Comparison of ENCODE assay signal across 9 cellular contexts in the genomic region with DNA sequence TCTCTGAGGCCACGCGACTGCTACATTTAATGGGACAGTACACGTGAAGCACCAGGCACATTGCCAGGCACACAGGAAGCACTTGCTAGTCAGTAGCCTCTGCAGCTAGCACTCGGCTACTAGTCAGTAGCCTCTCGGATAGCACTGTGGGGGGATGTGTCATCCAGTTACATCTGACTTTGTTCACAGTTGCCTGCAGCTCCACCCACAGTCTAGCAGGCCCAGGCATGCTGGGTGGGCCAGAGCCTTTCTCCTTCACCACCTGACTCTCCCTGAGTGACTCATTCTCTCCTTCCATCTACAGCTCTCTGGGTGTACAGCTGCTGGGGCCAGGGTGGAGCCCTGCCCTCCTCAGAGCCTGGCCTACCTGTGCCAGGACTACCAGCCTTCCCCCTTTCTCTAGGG. TPM values are rescaled to one million over a fixed set of nuclear protein-coding genes. Genes with fewer than 3 reads are reported as not detected.
DNase-seq lines count a peak whose midpoint lies in the region; ATAC-seq and TF ChIP-seq lines count a peak whose summit lies in the region.
"Had no signal": no experiment of that assay in that cellular context is flagged by ENCODE, and none has a peak within 500 bp of the region (broad histone marks: within the 10 kb centered on the region; RNA-seq: fewer than 3 reads in every experiment).

No MANE protein-coding gene starts in this region.

- POLR2A ChIA-PET in HCT116 (lab: Charles Lee), result interaction anchor here (0.6 kb wide), 1 partner anchor 68 kb away, joined by 6 read pairs; the partner anchor contains the start of gene KDM4A

- TF ChIP-seq CTCF in HCT116 (IDR thresholded peaks at IDR 0.05 in 2 of 3, conservative IDR thresholded peaks at IDR 0.05 in 1 of 3; ENCODE audit: borderline replicate concordance in 1 of 3, insufficient read depth in 1 of 3, low read depth in 2 of 3, low read length in 2 of 3), result no peak

- ATAC-seq in HCT116, result peak; percentile 98
- ATAC-seq in GM21723 (IDR thresholded peaks at IDR 0.05; ENCODE audit: unreplicated experiment), result no peak

- RAD21 ChIA-PET in HCT116 (lab: Charles Lee; ENCODE audit: low non-redundant PET in 1 of 2, low total read pairs in 2 of 2, uncharacterized antibody in 2 of 2, unreplicated experiment in 2 of 2), result no interaction called here

- H3K27me3 ChIP-seq in HCT116 (ENCODE audit: insufficient read depth, low read length), result no peaks in the 10 kb centered on the region

- H3K9me3 ChIP-seq in HCT116 (ENCODE audit: control insufficient read depth in 1 of 2, insufficient read depth in 1 of 2, low read depth in 1 of 2, low read length in 2 of 2), result no peaks in the 10 kb centered on the region

- CTCF ChIA-PET in HCT116 (lab: Charles Lee), result interaction anchor here (1.0 to 1.1 kb wide), 2 partner anchors 9 to 53 kb away, joined by 3 to 4 read pairs; no protein-coding TSS in a partner anchor

- no peaks in the 10 kb centered on the region for H4K20me1 ChIP-seq in HCT116 (ENCODE audit: insufficient read depth)

- peak; percentile 95 for DNase-seq in DMS79 (lab: John Stamatoyannopoulos, UW)
- peak; percentile 93 for DNase-seq in HCT116 (ENCODE audit: low read depth, low spot score)
- DNase-seq in NCI-H226, result peak; percentile 97
- DNase-seq in activated T-helper 2 cell treated with anti-CD3 and anti-CD28 coated beads, Interferon-gamma antibody, Interleukin-2, Interleukin-4, amounts not matched to agents 10 μg/mL and 5 μg/mL and 100 μg/mL, durations not matched to agents 14 hours and 24 hours and 36 hours (ENCODE audit: low spot score), result peak; percentile 11
- DNase-seq in islet precursor cell, result peak; percentile 98
- DNase-seq in stimulated activated CD8-positive, alpha-beta memory T cell treated with anti-CD3 and anti-CD28 coated beads, Interleukin-4, amount 100 ng/mL, for 48 hours, result peak; percentile 71
- no peak for DNase-seq in NCI-H1092 treated with DMSO at 0.1 percent for 48 hours (lab: John Stamatoyannopoulos, UW)
- DNase-seq: natural killer cell had no signal

- no peaks in the 10 kb centered on the region for H3K36me3 Mint-ChIP-seq in activated T-helper 2 cell treated with anti-CD3 and anti-CD28 coated beads, Interferon-gamma antibody, Interleukin-2, Interleukin-4, amounts not matched to agents 10 μg/mL and 5 μg/mL and 100 μg/mL, durations not matched to agents 14 hours and 24 hours and 36 hours (ENCODE audit: low read depth)
- H3K36me3 Mint-ChIP-seq: natural killer cell had no signal

- no peak overlapping the region for H2AFZ ChIP-seq in HCT116 (ENCODE audit: low read depth, low read length, poor library complexity, severe bottlenecking)

- peak overlapping the region in 1 of 2 experiments; percentile 12; a peak in 1 of 4 replicates for H3K4me3 ChIP-seq in HCT116 (replicated peaks in 1 of 2; ENCODE audit: low read depth in 1 of 2, low read length in 2 of 2)

- intact Hi-C loops in HCT116 (cut with micrococcal nuclease), result loop anchor here (2.0 kb wide), 1 partner anchor 51 kb away; the partner anchor contains the start of gene PTPRF
- intact Hi-C loops in activated T-helper 2 cell treated with anti-CD3 and anti-CD28 coated beads, Interferon-gamma antibody, Interleukin-2, Interleukin-4, amounts not matched to agents 10 μg/mL and 5 μg/mL and 100 μg/mL, durations not matched to agents 14 hours and 24 hours and 36 hours (cut with micrococcal nuclease), result no loop called here

- no peak overlapping the region for H3K27ac Mint-ChIP-seq in activated T-helper 2 cell treated with anti-CD3 and anti-CD28 coated beads, Interferon-gamma antibody, Interleukin-2, Interleukin-4, amounts not matched to agents 10 μg/mL and 5 μg/mL and 100 μg/mL, durations not matched to agents 14 hours and 24 hours and 36 hours
- H3K27ac Mint-ChIP-seq: natural killer cell had no signal

- peak overlapping the region; percentile 92 for H3K27ac ChIP-seq in HCT116 (ENCODE audit: low read depth, low read length)

- TF ChIP-seq POLR2A in HCT116 (IDR thresholded peaks at IDR 0.05; ENCODE audit: borderline replicate concordance, extremely low read depth, insufficient read depth, insufficient read length), result no peak

- TF ChIP-seq RAD21 in HCT116 (IDR thresholded peaks at IDR 0.05; ENCODE audit: low read depth), result peak; percentile 47

- peaks cover 6% of the 10 kb centered on the region for H3K4me1 Mint-ChIP-seq in activated T-helper 2 cell treated with anti-CD3 and anti-CD28 coated beads, Interferon-gamma antibody, Interleukin-2, Interleukin-4, amounts not matched to agents 10 μg/mL and 5 μg/mL and 100 μg/mL, durations not matched to agents 14 hours and 24 hours and 36 hours (ENCODE audit: low read depth)
- H3K4me1 Mint-ChIP-seq: natural killer cell had no signal

- H3K4me1 ChIP-seq in HCT116 (ENCODE audit: control insufficient read depth in 1 of 2, insufficient read depth in 2 of 2, low read length in 2 of 2), result peaks cover 19 to 34% of the 10 kb centered on the region in 2 experiments

- H3K9me3 Mint-ChIP-seq in activated T-helper 2 cell treated with anti-CD3 and anti-CD28 coated beads, Interferon-gamma antibody, Interleukin-2, Interleukin-4, amounts not matched to agents 10 μg/mL and 5 μg/mL and 100 μg/mL, durations not matched to agents 14 hours and 24 hours and 36 hours, result no peaks in the 10 kb centered on the region
- H3K9me3 Mint-ChIP-seq: natural killer cell had no signal

- no peak overlapping the region for H3K4me3 Mint-ChIP-seq in activated T-helper 2 cell treated with anti-CD3 and anti-CD28 coated beads, Interferon-gamma antibody, Interleukin-2, Interleukin-4, amounts not matched to agents 10 μg/mL and 5 μg/mL and 100 μg/mL, durations not matched to agents 14 hours and 24 hours and 36 hours (ENCODE audit: low read depth)
- H3K4me3 Mint-ChIP-seq: natural killer cell had no signal

- no peaks in the 10 kb centered on the region for H3K9me2 ChIP-seq in HCT116 (ENCODE audit: insufficient read depth)

- H3K36me3 ChIP-seq in HCT116 (ENCODE audit: control insufficient read depth in 1 of 2, insufficient read depth in 2 of 2, low read length in 2 of 2), result peaks cover 11 to 43% of the 10 kb centered on the region in 2 experiments; a peak in 3 of 4 replicates

- H3K9ac ChIP-seq in HCT116 (ENCODE audit: low read length), result peak overlapping the region; percentile 45

- H3K27me3 Mint-ChIP-seq in activated T-helper 2 cell treated with anti-CD3 and anti-CD28 coated beads, Interferon-gamma antibody, Interleukin-2, Interleukin-4, amounts not matched to agents 10 μg/mL and 5 μg/mL and 100 μg/mL, durations not matched to agents 14 hours and 24 hours and 36 hours (ENCODE audit: low read depth), result no peaks in the 10 kb centered on the region

- H3K79me2 ChIP-seq in HCT116 (ENCODE audit: insufficient read depth, low read length), result peaks cover 35% of the 10 kb centered on the region; the same call in 1 of the 2 replicates

- BruUV-seq in HCT116 (replicated peaks; lab: Mats Ljungman, UMichigan), result no TSS peak

- peak overlapping the region; percentile 61 for H3K4me2 ChIP-seq in HCT116 (ENCODE audit: low read length)

TF ChIP-seq in HCT116, 20 proteins besides CTCF, POLR2A, EP300 and RAD21 (continues in another document):
- TF ChIP-seq SRF (IDR thresholded peaks at IDR 0.05; ENCODE audit: low read depth) (no peak), SP1 (IDR thresholded peaks at IDR 0.05; ENCODE audit: low read depth) (peak; percentile 94), ZNF274 (IDR thresholded peaks at IDR 0.05; ENCODE audit: low read depth, low read length) (no peak), CBX3 (IDR thresholded peaks at IDR 0.05; ENCODE audit: low read depth) (no peak), POLR2AphosphoS5 (IDR thresholded peaks at IDR 0.05; ENCODE audit: low read depth, low read length) (peak; percentile 68), EZH2phosphoT487 (IDR thresholded peaks at IDR 0.05; ENCODE audit: borderline replicate concordance) (no peak), CEBPB (IDR thresholded peaks at IDR 0.05; ENCODE audit: low read depth) (no peak), ELF1 (IDR thresholded peaks at IDR 0.05; ENCODE audit: borderline replicate concordance, low read depth) (no peak), TCF7L2 (IDR thresholded peaks at IDR 0.05; ENCODE audit: borderline replicate concordance, extremely low read depth, insufficient read depth, insufficient read length) (peak; percentile 70), REST (IDR thresholded peaks at IDR 0.05; ENCODE audit: low read depth) (no peak), YY1 (IDR thresholded peaks at IDR 0.05; ENCODE audit: extremely low read depth, insufficient replicate concordance, low read depth, low read length) (peak; percentile 10)
- TF ChIP-seq, protein P1, sequence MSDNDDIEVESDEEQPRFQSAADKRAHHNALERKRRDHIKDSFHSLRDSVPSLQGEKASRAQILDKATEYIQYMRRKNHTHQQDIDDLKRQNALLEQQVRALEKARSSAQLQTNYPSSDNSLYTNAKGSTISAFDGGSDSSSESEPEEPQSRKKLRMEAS (IDR thresholded peaks at IDR 0.05), result peak; percentile 97

RNA-seq across cellular contexts. Expression of gene PTPRF, which starts 51.5 kb away (rescaled TPM):
- 224 TPM for total RNA-seq in HCT116 (2021; ENCODE audit: unreplicated experiment)
- polyA plus RNA-seq in HCT116 (2012), result 217 and 285 TPM in 2 replicates
- 3.0 and 3.2 TPM in 2 replicates for total RNA-seq in activated T-helper 2 cell treated with anti-CD3 and anti-CD28 coated beads, Interferon-gamma antibody, Interleukin-2, Interleukin-4, amounts not matched to agents 10 μg/mL and 5 μg/mL and 100 μg/mL, durations not matched to agents 14 hours and 24 hours and 36 hours

Comparison
In these comparisons a context has a peak if more than half of its experiments do, and no peak if none do; other contexts are left out.
1. RNA of gene PTPRF, which starts 51.5 kb away (total RNA-seq): 224 TPM in HCT116 (single experiment); 3.0 to 3.2 TPM in activated T-helper 2 cell treated with anti-CD3 and anti-CD28 coated beads, Interferon-gamma antibody, Interleukin-2, Interleukin-4, amounts not matched to agents 10 μg/mL and 5 μg/mL and 100 μg/mL, durations not matched to agents 14 hours and 24 hours and 36 hours; every median in the first group is over 10 times any median in the second.